16 cellular contexts compared by ENCODE assay signal in the genomic region with DNA sequence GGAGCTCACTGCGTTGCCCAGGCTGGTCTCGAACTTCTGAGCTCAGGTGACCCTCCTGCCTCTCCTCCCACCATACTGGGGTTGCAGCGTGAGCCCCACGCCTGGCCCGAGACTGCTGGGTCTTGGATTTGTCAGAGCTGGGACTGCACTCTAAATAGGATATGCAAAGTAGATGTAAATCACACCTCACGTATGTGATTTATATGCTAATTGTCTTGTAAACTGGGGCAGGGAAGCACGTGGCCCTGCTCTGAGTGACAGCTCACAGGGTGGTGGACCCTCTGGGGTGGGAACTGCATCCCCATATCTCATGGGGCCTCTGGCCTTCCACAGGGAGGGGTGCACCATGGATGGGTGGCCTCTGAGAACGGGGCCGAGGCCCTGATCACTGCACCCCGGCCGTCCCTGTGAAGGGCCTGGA. TPM values are rescaled to one million over a fixed set of nuclear protein-coding genes. Genes with fewer than 3 reads are reported as not detected.
DNase-seq lines count a peak whose midpoint lies in the region; ATAC-seq, FAIRE-seq and TF ChIP-seq lines count a peak whose summit lies in the region.
"Had no signal": no experiment of that assay in that cellular context is flagged by ENCODE, and none has a peak within 500 bp of the region (broad histone marks: within the 10 kb centered on the region; RNA-seq: fewer than 3 reads in every experiment).

No MANE protein-coding gene starts in this region.

- TF ChIP-seq RAD21 in K562 (CRISPR knock-in tag; conservative IDR thresholded peaks at IDR 0.05 in 1 of 2, IDR thresholded peaks at IDR 0.05 in 1 of 2), result no peak

- no peaks in the 10 kb centered on the region for H3K9me1 ChIP-seq in K562 (ENCODE audit: control insufficient read depth, insufficient read depth, low read length)

- TF ChIP-seq POLR2A in K562 (conservative IDR thresholded peaks at IDR 0.05), result no peak

- no peaks in the 10 kb centered on the region for H3K36me3 ChIP-seq in CD8-positive, alpha-beta T cell (ENCODE audit: insufficient read depth, low read length)
- H3K36me3 ChIP-seq in Karpas-422 (ENCODE audit: insufficient read depth, low read length) (no peaks in the 10 kb centered on the region), K562 (ENCODE audit: control insufficient read depth, insufficient read depth, low read length) (no peaks in the 10 kb centered on the region), neuronal stem cell (replicated peaks in 1 of 2; ENCODE audit: control insufficient read depth in 2 of 2, insufficient read depth in 2 of 2, low read length in 2 of 2) (no peaks in the 10 kb centered on the region)
- H3K36me3 ChIP-seq: adrenal gland, BE2C, heart left ventricle, upper lobe of right lung had no signal

- H2AFZ ChIP-seq in Karpas-422 (ENCODE audit: low read length) (no peak overlapping the region), K562 (ENCODE audit: low read depth, low read length) (no peak overlapping the region), neuronal stem cell (ENCODE audit: low read length) (no peak overlapping the region)

- H3K36me3 Mint-ChIP-seq in CD8-positive, alpha-beta T cell, result no peaks in the 10 kb centered on the region

- H3K4me2 ChIP-seq in Karpas-422 (ENCODE audit: low read depth, low read length, poor library complexity, severe bottlenecking) (peak overlapping the region; percentile 67), K562 (ENCODE audit: insufficient read depth, low read length) (no peak overlapping the region), neuronal stem cell (ENCODE audit: insufficient read depth, low read length, poor library complexity, severe bottlenecking) (no peak overlapping the region)

- no TSS peak for BruUV-seq in K562 (replicated peaks; lab: Mats Ljungman, UMichigan)

- no peaks in the 10 kb centered on the region for H3K9me3 Mint-ChIP-seq in CD8-positive, alpha-beta T cell

- in situ Hi-C loops in K562 (cut with MboI), result no loop called here

- H3K79me2 ChIP-seq in Karpas-422 (ENCODE audit: low read length) (no peaks in the 10 kb centered on the region), K562 (ENCODE audit: control insufficient read depth, insufficient read depth, low read length) (no peaks in the 10 kb centered on the region)

- H3K27ac ChIP-seq in CD8-positive, alpha-beta T cell (ENCODE audit: low read depth, low read length), result no peak overlapping the region
- H3K27ac ChIP-seq in Karpas-422 (ENCODE audit: low read length) (no peak overlapping the region), K562 (ENCODE audit: extremely low read depth, low read depth, low read length) (no peak overlapping the region), neuronal stem cell (replicated peaks; ENCODE audit: low read length) (no peak overlapping the region)
- H3K27ac ChIP-seq: adrenal gland, upper lobe of right lung had no signal

- H2BK120ac ChIP-seq in neuronal stem cell (ENCODE audit: low read depth, low read length), result no peak overlapping the region

- POLR2A ChIA-PET in CD8-positive, alpha-beta T cell (lab: Charles Lee), result interaction anchor here (0.7 to 4.8 kb wide), 4 partner anchors 12 to 64 kb away, joined by 3 to 29 read pairs (median 10); partner anchors contain the start of gene ADAP1
- POLR2A ChIA-PET in K562 (lab: Yijun Ruan, JAX), result interaction anchor here (1.0 to 1.2 kb wide), 2 partner anchors 9 to 18 kb away, joined by 3 read pairs; no protein-coding TSS in a partner anchor

- no peaks in the 10 kb centered on the region for H3K27me3 ChIP-seq in CD8-positive, alpha-beta T cell (ENCODE audit: insufficient read depth, low read length)
- no peaks in the 10 kb centered on the region for H3K27me3 ChIP-seq in Karpas-422 (ENCODE audit: low read length)
- H3K27me3 ChIP-seq in K562 (ENCODE audit: control insufficient read depth in 2 of 2, insufficient read depth in 2 of 2, low read length in 2 of 2), result peaks cover 8 to 16% of the 10 kb centered on the region in 2 experiments; a peak in 4 of 5 replicates
- H3K27me3 ChIP-seq in neuronal stem cell (ENCODE audit: control insufficient read depth in 3 of 3, insufficient read depth in 3 of 3, low read depth in 1 of 3, low read length in 3 of 3), result peaks cover 3 to 45% (median 21%) of the 10 kb centered on the region in 3 experiments
- H3K27me3 ChIP-seq: adrenal gland, BE2C, heart left ventricle, upper lobe of right lung had no signal

- ATAC-seq in CD8-positive, alpha-beta T cell, result peak; percentile 23
- ATAC-seq in K562 (no peak), HG03354 (IDR thresholded peaks at IDR 0.05; ENCODE audit: poor library complexity, severe bottlenecking, unreplicated experiment) (no peak), HG02885 (IDR thresholded peaks at IDR 0.05; ENCODE audit: poor library complexity, unreplicated experiment) (no peak)

- peak overlapping the region; percentile 1 for H3K23ac ChIP-seq in neuronal stem cell (ENCODE audit: low read depth, low read length, poor library complexity)

- H3K27me3 Mint-ChIP-seq in CD8-positive, alpha-beta T cell (ENCODE audit: low read depth), result no peaks in the 10 kb centered on the region

- peak overlapping the region; percentile 96 for H2AK5ac ChIP-seq in neuronal stem cell (ENCODE audit: low read depth, low read length)

- no peak overlapping the region for H4K91ac ChIP-seq in neuronal stem cell (ENCODE audit: low read depth, low read length, poor library complexity)

- no peak for FAIRE-seq in K562 (lab: Jason Lieb, UNC)
- FAIRE-seq: colon had no signal

- H4K20me1 ChIP-seq in Karpas-422 (ENCODE audit: insufficient read depth, low read depth, low read length) (0 out of 2 replicates have a peak, but pooled peaks cover 7% of the 10 kb centered on the region), K562 (replicated peaks; ENCODE audit: control insufficient read depth, insufficient read depth, low read length) (no peaks in the 10 kb centered on the region)

- peak in 1 of 7 experiments; percentile 20 for DNase-seq in CD8-positive, alpha-beta T cell
- DNase-seq in Karpas-422 (peak; percentile 75), K562 (ENCODE audit: extremely low read depth in 1 of 4, low spot score in 3 of 4) (no peak), neuronal stem cell (ENCODE audit: low spot score) (no peak), OCI-M2 (lab: John Stamatoyannopoulos, UW; ENCODE audit: unreplicated experiment) (no peak), COLO668 (lab: John Stamatoyannopoulos, UW; ENCODE audit: unreplicated experiment) (no peak)
- DNase-seq: BE2C, GOT3, NCI-H187, NCI-H748 treated with DMSO at 0.1 percent for 48 hours had no signal

- TF ChIP-seq EP300 in K562 (IDR thresholded peaks at IDR 0.05; ENCODE audit: low read length), result no peak

- no peaks in the 10 kb centered on the region for H3K9me2 ChIP-seq in Karpas-422 (replicated peaks; ENCODE audit: insufficient read depth, low read length)

- 24% methylated on average over 11 of the region's 11 CpGs for WGBS in K562 (ENCODE audit: insufficient coverage, low coverage, missing lambda C conversion rate)
- WGBS in neuronal stem cell (ENCODE audit: extremely low coverage in 2 of 2, insufficient read length in 2 of 2, insufficient replicate concordance in 1 of 2), 2 donors, result no CpG with 5 or more reads among the region's 11 CpGs

- H2BK12ac ChIP-seq in neuronal stem cell (ENCODE audit: low read length), result no peak overlapping the region

- H3K14ac ChIP-seq in neuronal stem cell (ENCODE audit: low read length), result no peak overlapping the region

- peaks cover 9% of the 10 kb centered on the region for H3K4me1 Mint-ChIP-seq in CD8-positive, alpha-beta T cell (ENCODE audit: low read depth)

- no peak overlapping the region for H4K8ac ChIP-seq in neuronal stem cell (ENCODE audit: low read depth, low read length)

- CTCF ChIA-PET in CD8-positive, alpha-beta T cell (lab: Charles Lee), result interaction anchor here (1.3 to 4.3 kb wide), 4 partner anchors 12 to 83 kb away, joined by 4 to 33 read pairs (median 7); partner anchors contain the start of gene ADAP1
- CTCF ChIA-PET in K562 (lab: Yijun Ruan, JAX; ENCODE audit: low intra/inter-chr PET ratio), result no interaction called here

- H3K18ac ChIP-seq in neuronal stem cell (ENCODE audit: low read length), result no peak overlapping the region

- H3K27ac Mint-ChIP-seq in CD8-positive, alpha-beta T cell, result peak overlapping the region; percentile 75

- intact Hi-C loops in CD8-positive, alpha-beta T cell (cut with DNase I, micrococcal nuclease), result no loop called here
- intact Hi-C loops in K562 (cut with micrococcal nuclease), result no loop called here

- H2BK5ac ChIP-seq in neuronal stem cell (ENCODE audit: low read length), result peak overlapping the region; percentile 39

- peaks cover 9% of the 10 kb centered on the region for H3K79me1 ChIP-seq in neuronal stem cell (ENCODE audit: low read depth, low read length)

- H3K4me1 ChIP-seq in CD8-positive, alpha-beta T cell (ENCODE audit: insufficient read depth, low read length), result peaks cover 15% of the 10 kb centered on the region
- H3K4me1 ChIP-seq in Karpas-422 (ENCODE audit: low read length) (peaks cover 16% of the 10 kb centered on the region), K562 (replicated peaks in 1 of 2; ENCODE audit: control insufficient read depth in 2 of 2, insufficient read depth in 2 of 2, low read length in 2 of 2) (peaks cover 0 to 69% of the 10 kb centered on the region in 2 experiments; a peak in 2 of 5 replicates), neuronal stem cell (ENCODE audit: control insufficient read depth in 2 of 2, insufficient read depth in 1 of 2, low read depth in 1 of 2, low read length in 2 of 2) (peaks cover 0 to 6% of the 10 kb centered on the region in 2 donors)

- H3K4me3 Mint-ChIP-seq in CD8-positive, alpha-beta T cell, result peak overlapping the region; percentile 55

- TF ChIP-seq CTCF in CD8-positive, alpha-beta T cell (IDR thresholded peaks at IDR 0.05), result no peak
- TF ChIP-seq CTCF in K562 (IDR thresholded peaks at IDR 0.05 in 2 of 3, conservative IDR thresholded peaks at IDR 0.05 in 1 of 3; ENCODE audit: insufficient read depth in 2 of 3, low read depth in 1 of 3, low read length in 3 of 3), result no peak

- no peak overlapping the region for H3K4ac ChIP-seq in neuronal stem cell (ENCODE audit: low read length)

- no peaks in the 10 kb centered on the region for H3K9me3 ChIP-seq in CD8-positive, alpha-beta T cell (ENCODE audit: low read length)
- H3K9me3 ChIP-seq in Karpas-422 (ENCODE audit: low read length), result no peaks in the 10 kb centered on the region
- H3K9me3 ChIP-seq in K562 (replicated peaks; ENCODE audit: control insufficient read depth, insufficient read depth, low read depth, low read length), result no peaks in the 10 kb centered on the region
- H3K9me3 ChIP-seq in neuronal stem cell (replicated peaks in 1 of 2; ENCODE audit: control insufficient read depth in 2 of 2, insufficient read depth in 1 of 2, low read depth in 1 of 2, low read length in 2 of 2), result peaks cover 0 to 2% of the 10 kb centered on the region in 2 donors
- H3K9me3 ChIP-seq: adrenal gland, BE2C, heart left ventricle, upper lobe of right lung had no signal

- no peak overlapping the region for H2BK15ac ChIP-seq in neuronal stem cell (ENCODE audit: low read length)

- H3K4me3 ChIP-seq in CD8-positive, alpha-beta T cell (ENCODE audit: low read depth, low read length), result no peak overlapping the region
- H3K4me3 ChIP-seq in Karpas-422 (ENCODE audit: low read length), result peak overlapping the region; percentile 33; the same call in 1 of the 2 replicates
- no peak overlapping the region for H3K4me3 ChIP-seq in K562
- H3K4me3 ChIP-seq in neuronal stem cell (ENCODE audit: low read length in 2 of 2), result no peak overlapping the region
- H3K4me3 ChIP-seq: adrenal gland had no signal

- peak overlapping the region; percentile 47 for H3K9ac ChIP-seq in Karpas-422 (ENCODE audit: low read length)
- no peak overlapping the region for H3K9ac ChIP-seq in K562 (ENCODE audit: insufficient read depth in 1 of 2, low read depth in 2 of 2, low read length in 2 of 2)
- H3K9ac ChIP-seq in neuronal stem cell (ENCODE audit: low read depth, low read length, poor library complexity), result no peak overlapping the region

RNA-seq across cellular contexts. Expression of gene GET4, which starts 34.1 kb away (rescaled TPM):
- total RNA-seq in CD8-positive, alpha-beta T cell, result 10 to 100 TPM; 75.4 to 83.1 TPM
- total RNA-seq in Karpas-422 (2014; rRNA removed; shearing (Covaris generic); ENCODE audit: low replicate concordance), result 16.2 and 33.3 TPM in 2 replicates
- total RNA-seq in K562 (2011; cell fraction: chromatin; rRNA removed; ENCODE audit: low replicate concordance), result 48.4 and 118 TPM in 2 replicates
- total RNA-seq in K562 (2011; cell fraction: nucleolus; rRNA removed), result 96.6 and 125 TPM in 2 replicates
- 56.0 and 71.4 TPM in 2 replicates for total RNA-seq in K562 (2011; cell fraction: nucleoplasm; rRNA removed)
- total RNA-seq in K562 (2014; rRNA removed), result 111 and 135 TPM in 2 replicates
- total RNA-seq in K562 (2014; rRNA removed; fragmentation: Illumina TruSeq; extraction: Trizol), result 13.0 and 15.7 TPM in 2 replicates
- 37.9 and 40.4 TPM in 2 replicates for total RNA-seq in K562 (2015; rRNA removed; fragmentation: Illumina TruSeq; extraction: Trizol)
- total RNA-seq in K562 (2021), result 83.3 and 89.9 TPM in 2 replicates
- 45.0 and 45.4 TPM in 2 replicates for polyA plus RNA-seq in K562 (2011; rRNA removed)
- 69.2 and 135 TPM in 2 replicates for polyA plus RNA-seq in K562 (2011; cell fraction: cytosol; rRNA removed)
- 114 and 189 TPM in 2 replicates for polyA plus RNA-seq in K562 (2011; cell fraction: nucleus; rRNA removed)
- polyA plus RNA-seq in K562 (2012), result 53.9 and 82.1 TPM in 2 replicates
- polyA plus RNA-seq in K562 (2014; fragmentation: Illumina TruSeq; extraction: Trizol), result 33.2 and 48.4 TPM in 2 replicates
- polyA plus RNA-seq in K562 (2014; fragmentation: Nextera tagmentation; extraction: Ambion mirVana), result 1 to 10 TPM in 1 of 2 experiments, under 1 TPM in 1; 0.99 to 2.0 TPM
- polyA plus RNA-seq in K562 (2014; rRNA removed), result 122 and 151 TPM in 2 replicates
- polyA minus RNA-seq in K562 (2011; rRNA and poly(A)+ RNA removed), result 8.6 and 13.3 TPM in 2 replicates
- 24.0 and 28.9 TPM in 2 replicates for polyA minus RNA-seq in K562 (2011; cell fraction: cytosol; rRNA and poly(A)+ RNA removed)
- 24.9 and 29.6 TPM in 2 replicates for polyA minus RNA-seq in K562 (2011; cell fraction: nucleus; rRNA and poly(A)+ RNA removed)
- polyA plus RNA-seq in neuronal stem cell (2013, experiment 1 of 2), result 28.4 TPM
- polyA plus RNA-seq in neuronal stem cell (2013, experiment 2 of 2), result 27.9 TPM

RNA-seq across cellular contexts. Expression of gene ADAP1, which starts 44.0 kb away (rescaled TPM):
- 10 to 100 TPM; 10.9 to 11.5 TPM for total RNA-seq in CD8-positive, alpha-beta T cell
- not detected in 2 replicates for total RNA-seq in Karpas-422 (2014; rRNA removed; shearing (Covaris generic); ENCODE audit: low replicate concordance)
- total RNA-seq in K562 (2011; cell fraction: chromatin; rRNA removed; ENCODE audit: low replicate concordance), result 0.30 and 3.1 TPM in 2 replicates
- 1.1 and 1.8 TPM in 2 replicates for total RNA-seq in K562 (2011; cell fraction: nucleolus; rRNA removed)
- total RNA-seq in K562 (2011; cell fraction: nucleoplasm; rRNA removed), result 1.4 and 1.9 TPM in 2 replicates
- total RNA-seq in K562 (2014; rRNA removed) (0.27 and 0.41 TPM in 2 replicates), K562 (2014; rRNA removed; fragmentation: Illumina TruSeq; extraction: Trizol) (not detected in 2 replicates), K562 (2015; rRNA removed; fragmentation: Illumina TruSeq; extraction: Trizol) (0.26 and 0.58 TPM in 2 replicates), K562 (2021) (0.47 and 0.54 TPM in 2 replicates)
- polyA plus RNA-seq in K562 (2011; rRNA removed) (1.1 and 1.4 TPM in 2 replicates), K562 (2014; fragmentation: Illumina TruSeq; extraction: Trizol) (0.68 TPM in 2 replicates), K562 (2014; fragmentation: Nextera tagmentation; extraction: Ambion mirVana) (not detected), K562 (2014; rRNA removed) (0.36 and 0.40 TPM in 2 replicates)
- 1.7 and 3.9 TPM in 2 replicates for polyA plus RNA-seq in K562 (2011; cell fraction: cytosol; rRNA removed)
- polyA plus RNA-seq in K562 (2011; cell fraction: nucleus; rRNA removed), result 2.7 and 3.4 TPM in 2 replicates
- 0.44 and 2.4 TPM in 2 replicates for polyA plus RNA-seq in K562 (2012)
- 0.90 and 0.95 TPM in 2 replicates for polyA minus RNA-seq in K562 (2011; rRNA and poly(A)+ RNA removed)
- polyA minus RNA-seq in K562 (2011; cell fraction: cytosol; rRNA and poly(A)+ RNA removed), result 1.1 and 2.2 TPM in 2 replicates
- polyA minus RNA-seq in K562 (2011; cell fraction: nucleus; rRNA and poly(A)+ RNA removed), result 1.7 and 1.9 TPM in 2 replicates
- 0.50 TPM for polyA plus RNA-seq in neuronal stem cell (2013, experiment 1 of 2)
- polyA plus RNA-seq in neuronal stem cell (2013, experiment 2 of 2), result 0.48 TPM
